23 cellular contexts compared by ENCODE assay signal in genomic region chr1:53520481-53520880, GRCh38.
A peak's percentile ranks its signal among the peaks of the same experiment; 100 is the strongest.
DNase-seq lines count a peak whose midpoint lies in the region; ATAC-seq and TF ChIP-seq lines count a peak whose summit lies in the region.
"Had no signal": no experiment of that assay in that cellular context is flagged by ENCODE, and none has a peak within 500 bp of the region (broad histone marks: within the 10 kb centered on the region; RNA-seq: fewer than 3 reads in every experiment).

No MANE protein-coding gene starts in this region.

- H3K4me2 ChIP-seq in neuronal stem cell (ENCODE audit: insufficient read depth, low read length, poor library complexity, severe bottlenecking), result no peak overlapping the region
- H3K4me2 ChIP-seq: BLaER1 treated with 17β-estradiol and CSF1 and Interleukin-3, amounts not matched to agents 10 nM and 100 nM had no signal

- H3K4me1 ChIP-seq in HEK293 (ENCODE audit: control insufficient read depth, insufficient read depth, low read length) (0 out of 2 replicates have a peak, but pooled peaks cover 2% of the 10 kb centered on the region), neuronal stem cell (ENCODE audit: control insufficient read depth in 2 of 2, insufficient read depth in 1 of 2, low read depth in 1 of 2, low read length in 2 of 2) (peaks cover 0 to 8% of the 10 kb centered on the region in 2 donors), heart left ventricle (peaks cover 0 to 35% (median 4%) of the 10 kb centered on the region in 12 donors)

- H2AK5ac ChIP-seq in neuronal stem cell (ENCODE audit: low read depth, low read length), result peak overlapping the region; percentile 89

- peak overlapping the region; percentile 35 for H3K23ac ChIP-seq in neuronal stem cell (ENCODE audit: low read depth, low read length, poor library complexity)

- TF ChIP-seq POLR2A in heart left ventricle (IDR thresholded peaks at IDR 0.05), result no peak

- H3K9me3 ChIP-seq in HEK293 (ENCODE audit: control insufficient read depth, insufficient read depth, low read depth, low read length), result no peaks in the 10 kb centered on the region
- H3K9me3 ChIP-seq in neuronal stem cell (replicated peaks in 1 of 2; ENCODE audit: control insufficient read depth in 2 of 2, insufficient read depth in 1 of 2, low read depth in 1 of 2, low read length in 2 of 2), result no peaks in the 10 kb centered on the region
- H3K9me3 ChIP-seq in heart left ventricle, result no peaks in the 10 kb centered on the region
- H3K9me3 ChIP-seq: BLaER1 treated with 17β-estradiol and CSF1 and Interleukin-3, amounts not matched to agents 10 nM and 100 nM had no signal

- no peaks in the 10 kb centered on the region for H3K9me3 Mint-ChIP-seq in central memory CD8-positive, alpha-beta T cell
- no peaks in the 10 kb centered on the region for H3K9me3 Mint-ChIP-seq in stimulated activated effector memory CD8-positive, alpha-beta T cell treated with anti-CD3 and anti-CD28 coated beads, Interleukin-12 subunit alpha, Interleukin-12 subunit beta, amount 100 ng/mL, for 72 hours
- no peaks in the 10 kb centered on the region for H3K9me3 Mint-ChIP-seq in effector memory CD8-positive, alpha-beta T cell
- H3K9me3 Mint-ChIP-seq: CD4-positive, alpha-beta T cell; CD8-positive, alpha-beta T cell had no signal

- TF ChIP-seq CTCF in HEK293 (tag by site-specific recombination; IDR thresholded peaks at IDR 0.05), result no peak
- TF ChIP-seq CTCF in heart left ventricle (IDR thresholded peaks at IDR 0.05), result no peak

- no peak overlapping the region for H3K4me3 Mint-ChIP-seq in central memory CD8-positive, alpha-beta T cell
- no peak overlapping the region for H3K4me3 Mint-ChIP-seq in stimulated activated effector memory CD8-positive, alpha-beta T cell treated with anti-CD3 and anti-CD28 coated beads, Interleukin-12 subunit alpha, Interleukin-12 subunit beta, amount 100 ng/mL, for 72 hours
- no peak overlapping the region for H3K4me3 Mint-ChIP-seq in effector memory CD8-positive, alpha-beta T cell
- H3K4me3 Mint-ChIP-seq: B cell; CD4-positive, alpha-beta T cell; CD8-positive, alpha-beta T cell had no signal

- H3K9ac ChIP-seq in neuronal stem cell (ENCODE audit: low read depth, low read length, poor library complexity), result no peak overlapping the region
- H3K9ac ChIP-seq: BLaER1 treated with 17β-estradiol and CSF1 and Interleukin-3, amounts not matched to agents 10 nM and 100 nM had no signal

- no peaks in the 10 kb centered on the region for H3K27me3 Mint-ChIP-seq in central memory CD8-positive, alpha-beta T cell
- H3K27me3 Mint-ChIP-seq in effector memory CD8-positive, alpha-beta T cell, result peaks cover 5 to 20% of the 10 kb centered on the region in 2 donors
- H3K27me3 Mint-ChIP-seq: B cell; CD4-positive, alpha-beta T cell had no signal

- H3K4ac ChIP-seq in neuronal stem cell (ENCODE audit: low read length), result peak overlapping the region; percentile 20

- no peak for DNase-seq in central memory CD8-positive, alpha-beta T cell (ENCODE audit: low spot score in 2 of 2)
- no peak for DNase-seq in neuronal stem cell (ENCODE audit: low spot score)
- no peak for DNase-seq in stimulated activated effector memory CD8-positive, alpha-beta T cell treated with anti-CD3 and anti-CD28 coated beads, Interleukin-12 subunit alpha, Interleukin-12 subunit beta, amount 100 ng/mL, for 72 hours (ENCODE audit: low spot score in 2 of 2)
- no peak for DNase-seq in HUDEP-2 (lab: John Stamatoyannopoulos, UW; ENCODE audit: unreplicated experiment in 76 of 76)
- DNase-seq in heart left ventricle, result no peak
- no peak for DNase-seq in effector memory CD8-positive, alpha-beta T cell
- DNase-seq: 8988T; ACHN; AML-193; CD4-positive, alpha-beta T cell; CD8-positive, alpha-beta T cell; DMS 273 treated with DMSO at 0.1 percent for 48 hours; DMS153; DMS53; DMS79; DND-41; EL; GDM1 had no signal

- peak overlapping the region; percentile 24 for H3K18ac ChIP-seq in neuronal stem cell (ENCODE audit: low read length)

- peaks cover 4% of the 10 kb centered on the region for H3K79me1 ChIP-seq in neuronal stem cell (ENCODE audit: low read depth, low read length)

- H3K4me1 Mint-ChIP-seq in central memory CD8-positive, alpha-beta T cell, result peaks cover 9% of the 10 kb centered on the region
- H3K4me1 Mint-ChIP-seq in stimulated activated effector memory CD8-positive, alpha-beta T cell treated with anti-CD3 and anti-CD28 coated beads, Interleukin-12 subunit alpha, Interleukin-12 subunit beta, amount 100 ng/mL, for 72 hours, result peaks cover 8% of the 10 kb centered on the region
- no peaks in the 10 kb centered on the region for H3K4me1 Mint-ChIP-seq in effector memory CD8-positive, alpha-beta T cell (ENCODE audit: low read depth in 2 of 2)
- H3K4me1 Mint-ChIP-seq: B cell had no signal

- POLR2A ChIA-PET in HEK293 (lab: Yijun Ruan, JAX), result no interaction called here

- no peak overlapping the region for H2AFZ ChIP-seq in neuronal stem cell (ENCODE audit: low read length)

- no peaks in the 10 kb centered on the region for H3K36me3 ChIP-seq in HEK293 (ENCODE audit: control insufficient read depth in 2 of 2, insufficient read depth in 1 of 2, low read length in 2 of 2)
- no peaks in the 10 kb centered on the region for H3K36me3 ChIP-seq in neuronal stem cell (replicated peaks in 1 of 2; ENCODE audit: control insufficient read depth in 2 of 2, insufficient read depth in 2 of 2, low read length in 2 of 2)
- H3K36me3 ChIP-seq in heart left ventricle, result no peaks in the 10 kb centered on the region
- H3K36me3 ChIP-seq: BLaER1 treated with 17β-estradiol and CSF1 and Interleukin-3, amounts not matched to agents 10 nM and 100 nM had no signal

- H3K36me3 Mint-ChIP-seq in central memory CD8-positive, alpha-beta T cell (ENCODE audit: insufficient read depth), result no peaks in the 10 kb centered on the region
- no peaks in the 10 kb centered on the region for H3K36me3 Mint-ChIP-seq in stimulated activated effector memory CD8-positive, alpha-beta T cell treated with anti-CD3 and anti-CD28 coated beads, Interleukin-12 subunit alpha, Interleukin-12 subunit beta, amount 100 ng/mL, for 72 hours
- H3K36me3 Mint-ChIP-seq in effector memory CD8-positive, alpha-beta T cell (ENCODE audit: insufficient read depth), result peaks cover 2% of the 10 kb centered on the region
- H3K36me3 Mint-ChIP-seq: CD8-positive, alpha-beta T cell had no signal

- CTCF ChIA-PET in HEK293 (lab: Yijun Ruan, JAX), result interaction anchor here (0.6 to 1.8 kb wide), 3 partner anchors 10 to 33 kb away, joined by 3 to 5 read pairs (median 3); no protein-coding TSS in a partner anchor

- no peak overlapping the region for H4K8ac ChIP-seq in neuronal stem cell (ENCODE audit: low read depth, low read length)

- no peak overlapping the region for H2BK120ac ChIP-seq in neuronal stem cell (ENCODE audit: low read depth, low read length)

- no peak overlapping the region for H3K14ac ChIP-seq in neuronal stem cell (ENCODE audit: low read length)

- WGBS in neuronal stem cell (ENCODE audit: extremely low coverage in 2 of 2, insufficient read length in 2 of 2, insufficient replicate concordance in 1 of 2), 2 donors, result no CpG with 5 or more reads among the region's 13 CpGs
- WGBS in heart left ventricle, 4 donors, result 93 to 97% (median 94%) methylated on average over 9 to 13 of the region's 13 CpGs

- peak overlapping the region; percentile 18 for H2BK15ac ChIP-seq in neuronal stem cell (ENCODE audit: low read length)

- H2BK12ac ChIP-seq in neuronal stem cell (ENCODE audit: low read length), result peak overlapping the region; percentile 8

- H3K4me3 ChIP-seq in HEK293 (ENCODE audit: low read depth, low read length) (no peak overlapping the region), neuronal stem cell (ENCODE audit: low read length in 2 of 2) (peak overlapping the region in 1 of 2 donors; percentile 29), heart left ventricle (no peak overlapping the region)
- H3K4me3 ChIP-seq: BLaER1 treated with 17β-estradiol and CSF1 and Interleukin-3, amounts not matched to agents 10 nM and 100 nM; GM12878 had no signal

- intact Hi-C loops in heart left ventricle (cut with DNase I), result no loop called here

- no peak overlapping the region for H2BK5ac ChIP-seq in neuronal stem cell (ENCODE audit: low read length)

- no peak for ATAC-seq in central memory CD8-positive, alpha-beta T cell (replicated peaks; ENCODE audit: extremely low read depth, poor library complexity, severe bottlenecking)
- ATAC-seq in stimulated activated effector memory CD8-positive, alpha-beta T cell treated with anti-CD3 and anti-CD28 coated beads, Interleukin-12 subunit alpha, Interleukin-12 subunit beta, amount 100 ng/mL, for 72 hours, result no peak
- ATAC-seq in heart left ventricle, result no peak
- ATAC-seq in effector memory CD8-positive, alpha-beta T cell (replicated peaks), result no peak
- ATAC-seq: CD8-positive, alpha-beta T cell; GM12878 had no signal

- H3K27ac Mint-ChIP-seq in central memory CD8-positive, alpha-beta T cell (ENCODE audit: low read depth), result peak overlapping the region; percentile 33
- H3K27ac Mint-ChIP-seq in stimulated activated effector memory CD8-positive, alpha-beta T cell treated with anti-CD3 and anti-CD28 coated beads, Interleukin-12 subunit alpha, Interleukin-12 subunit beta, amount 100 ng/mL, for 72 hours, result no peak overlapping the region
- peak overlapping the region in 1 of 2 donors; percentile 12 for H3K27ac Mint-ChIP-seq in effector memory CD8-positive, alpha-beta T cell
- H3K27ac Mint-ChIP-seq: B cell; CD4-positive, alpha-beta T cell; CD8-positive, alpha-beta T cell had no signal

- H3K27me3 ChIP-seq in neuronal stem cell (ENCODE audit: control insufficient read depth in 3 of 3, insufficient read depth in 3 of 3, low read depth in 1 of 3, low read length in 3 of 3) (peaks cover 0 to 31% (median 0%) of the 10 kb centered on the region in 3 experiments), heart left ventricle (no peaks in the 10 kb centered on the region)
- H3K27me3 ChIP-seq: BLaER1 treated with 17β-estradiol and CSF1 and Interleukin-3, amounts not matched to agents 10 nM and 100 nM had no signal

- no peak overlapping the region for H4K91ac ChIP-seq in neuronal stem cell (ENCODE audit: low read depth, low read length, poor library complexity)

- H3K27ac ChIP-seq in HEK293 (ENCODE audit: extremely low read depth, low read depth, low read length) (no peak overlapping the region), neuronal stem cell (replicated peaks; ENCODE audit: low read length) (no peak overlapping the region), heart left ventricle (no peak overlapping the region)
- H3K27ac ChIP-seq: BLaER1 treated with 17β-estradiol and CSF1 and Interleukin-3, amounts not matched to agents 10 nM and 100 nM; C4-2B had no signal

TF ChIP-seq in HEK293, 187 proteins besides CTCF, POLR2A, EP300 and RAD21:
- TF ChIP-seq ZNF16 (tag by site-specific recombination; IDR thresholded peaks at IDR 0.05; ENCODE audit: low read depth), result no peak
- peak; percentile 21; the same call in 1 of the 2 replicates for TF ChIP-seq ZFHX2 (tag by site-specific recombination; conservative IDR thresholded peaks at IDR 0.05)
